ENCODE assay signal across 23 cellular contexts in genomic region chr3:152156880-152157279, GRCh38.
DNase-seq lines count a peak whose midpoint lies in the region; ATAC-seq, FAIRE-seq and TF ChIP-seq lines count a peak whose summit lies in the region.
"Had no signal": no experiment of that assay in that cellular context is flagged by ENCODE, and none has a peak within 500 bp of the region (broad histone marks: within the 10 kb centered on the region; RNA-seq: fewer than 3 reads in every experiment).

No MANE protein-coding gene starts in this region.

- H3K9me3 Mint-ChIP-seq in activated CD8-positive, alpha-beta memory T cell treated with anti-CD3 and anti-CD28 coated beads, Interleukin-2, amount 10 ng/mL, durations not matched to agents 7 days and 5 days (ENCODE audit: low read depth), result no peaks in the 10 kb centered on the region
- H3K9me3 Mint-ChIP-seq: activated B cell treated with CpG ODN at 0.5 μM for 24 hours; activated CD4-positive, alpha-beta memory T cell treated with anti-CD3 and anti-CD28 coated beads for 36 hours; activated naive CD4-positive, alpha-beta T cell treated with anti-CD3 and anti-CD28 coated beads, Interleukin-2, amount 50 U/mL, for 72 hours had no signal

- H4K20me1 ChIP-seq in mammary epithelial cell (ENCODE audit: insufficient read depth, low read length), result no peaks in the 10 kb centered on the region

- no peak for TF ChIP-seq RAD21 in A549 (conservative IDR thresholded peaks at IDR 0.05 in 1 of 2, IDR thresholded peaks at IDR 0.05 in 1 of 2)

- H3K4me2 ChIP-seq in A549 (no peak overlapping the region), mammary epithelial cell (ENCODE audit: insufficient read depth, low read depth, low read length) (no peak overlapping the region)

- ATAC-seq in A549 (no peak), GM19023 (IDR thresholded peaks at IDR 0.05; ENCODE audit: unreplicated experiment) (peak; percentile 52), HG02885 (IDR thresholded peaks at IDR 0.05; ENCODE audit: poor library complexity, unreplicated experiment) (peak; percentile 80), GM18517 (IDR thresholded peaks at IDR 0.05; ENCODE audit: unreplicated experiment) (no peak), HG03342 (IDR thresholded peaks at IDR 0.05; ENCODE audit: unreplicated experiment) (no peak)
- no peak for ATAC-seq in activated CD8-positive, alpha-beta memory T cell treated with anti-CD3 and anti-CD28 coated beads, Interleukin-2, amount 10 ng/mL, durations not matched to agents 7 days and 5 days
- ATAC-seq: gastroesophageal sphincter had no signal

- H3K9me3 ChIP-seq in A549 (no peaks in the 10 kb centered on the region), mammary epithelial cell (replicated peaks; ENCODE audit: insufficient read depth, low read length) (no peaks in the 10 kb centered on the region)
- H3K9me3 ChIP-seq: esophagus muscularis mucosa, gastroesophageal sphincter had no signal

- no peaks in the 10 kb centered on the region for H3K36me3 Mint-ChIP-seq in activated CD8-positive, alpha-beta memory T cell treated with anti-CD3 and anti-CD28 coated beads, Interleukin-2, amount 10 ng/mL, durations not matched to agents 7 days and 5 days
- H3K36me3 Mint-ChIP-seq: activated CD4-positive, alpha-beta memory T cell treated with anti-CD3 and anti-CD28 coated beads for 36 hours; activated naive CD4-positive, alpha-beta T cell treated with anti-CD3 and anti-CD28 coated beads, Interleukin-2, amount 50 U/mL, for 72 hours had no signal

- no peak overlapping the region for H3K27ac Mint-ChIP-seq in activated CD8-positive, alpha-beta memory T cell treated with anti-CD3 and anti-CD28 coated beads, Interleukin-2, amount 10 ng/mL, durations not matched to agents 7 days and 5 days
- H3K27ac Mint-ChIP-seq: activated B cell treated with CpG ODN at 0.5 μM for 24 hours; activated CD4-positive, alpha-beta memory T cell treated with anti-CD3 and anti-CD28 coated beads for 36 hours; B cell had no signal

- no peaks in the 10 kb centered on the region for H3K79me2 ChIP-seq in mammary epithelial cell (ENCODE audit: insufficient read depth, low read length)

- H3K4me3 ChIP-seq in A549, result no peak overlapping the region
- H3K4me3 ChIP-seq in mammary epithelial cell (replicated peaks in 1 of 3; ENCODE audit: insufficient read depth in 1 of 3, low read depth in 2 of 3, low read length in 3 of 3), result no peak overlapping the region
- H3K4me3 ChIP-seq: esophagus muscularis mucosa, gastroesophageal sphincter, lung had no signal

- intact Hi-C loops in mammary epithelial cell (cut with micrococcal nuclease), result no loop called here

- in situ Hi-C loops in mammary epithelial cell (cut with MboI; ENCODE audit: low sequenced_read_pairs in 2 of 2), result no loop called here

- H3K27me3 Mint-ChIP-seq in activated CD8-positive, alpha-beta memory T cell treated with anti-CD3 and anti-CD28 coated beads, Interleukin-2, amount 10 ng/mL, durations not matched to agents 7 days and 5 days, result peaks cover 9% of the 10 kb centered on the region
- H3K27me3 Mint-ChIP-seq: activated B cell treated with CpG ODN at 0.5 μM for 24 hours; activated CD4-positive, alpha-beta memory T cell treated with anti-CD3 and anti-CD28 coated beads for 36 hours; B cell had no signal

- POLR2A ChIA-PET in A549 (lab: Yijun Ruan, JAX), result no interaction called here

- H3K27ac ChIP-seq in A549, result 0 out of 6 replicates have a peak overlapping the region, but pooled peaks of 1 of the 2 experiments have one; percentile 50
- no peak overlapping the region for H3K27ac ChIP-seq in mammary epithelial cell (ENCODE audit: insufficient read depth, low read depth, low read length)

- no peak for DNase-seq in A549 (ENCODE audit: low read depth in 1 of 2, low spot score in 1 of 2)
- DNase-seq in mammary epithelial cell, result no peak
- DNase-seq in central memory CD4-positive, alpha-beta T cell, result no peak
- no peak for DNase-seq in activated CD8-positive, alpha-beta memory T cell treated with anti-CD3 and anti-CD28 coated beads, Interleukin-2, amount 10 ng/mL, durations not matched to agents 7 days and 5 days
- DNase-seq: activated B cell treated with CpG ODN at 0.5 μM for 24 hours; activated CD4-positive, alpha-beta memory T cell treated with anti-CD3 and anti-CD28 coated beads for 36 hours; DMS79; effector memory CD4-positive, alpha-beta T cell; islet precursor cell; NCI-H1092; NCI-H2029; NCI-H524; stimulated activated CD8-positive, alpha-beta memory T cell treated with anti-CD3 and anti-CD28 coated beads, Interleukin-4, amount 100 ng/mL, for 48 hours; T-helper 9 cell had no signal

- BruUV-seq in mammary epithelial cell (replicated peaks; lab: Mats Ljungman, UMichigan), result no TSS peak

- CTCF ChIA-PET in A549 (lab: Yijun Ruan, JAX) (interaction anchor here (0.6 to 2.3 kb wide), 2 partner anchors 10 to 867 kb away, joined by 3 to 5 read pairs; no protein-coding TSS in a partner anchor), mammary epithelial cell (lab: Charles Lee; ENCODE audit: low non-redundant PET) (no interaction called here)
- CTCF ChIA-PET in activated CD8-positive, alpha-beta memory T cell treated with anti-CD3 and anti-CD28 coated beads, Interleukin-2, amount 10 ng/mL, durations not matched to agents 7 days and 5 days (lab: Charles Lee), result interaction anchor here (1.0 kb wide), 1 partner anchor 10 kb away, joined by 3 read pairs; no protein-coding TSS in a partner anchor

- no peaks in the 10 kb centered on the region for H3K27me3 ChIP-seq in mammary epithelial cell (ENCODE audit: insufficient read depth, low read length)
- H3K27me3 ChIP-seq: esophagus muscularis mucosa, gastroesophageal sphincter had no signal

- no peak for TF ChIP-seq EP300 in A549 (IDR thresholded peaks at IDR 0.05)

- no peak for TF ChIP-seq POLR2A in A549 (IDR thresholded peaks at IDR 0.05; ENCODE audit: low read length)

- peak overlapping the region; percentile 42 for H2AFZ ChIP-seq in mammary epithelial cell (ENCODE audit: low read depth, low read length)

- no peak overlapping the region for H3K9ac ChIP-seq in mammary epithelial cell (ENCODE audit: insufficient read depth, low read length)

- 66% methylated on average over 3 of the region's 3 CpGs for WGBS in A549 (ENCODE audit: missing lambda C conversion rate)
- 46% methylated on average over 3 of the region's 3 CpGs for WGBS in mammary epithelial cell (ENCODE audit: low coverage, missing lambda C conversion rate)

- no peaks in the 10 kb centered on the region for H3K36me3 ChIP-seq in mammary epithelial cell (ENCODE audit: insufficient read depth, low read length)
- H3K36me3 ChIP-seq: esophagus muscularis mucosa, gastroesophageal sphincter had no signal

- H3K4me1 ChIP-seq in A549 (peaks cover 27% of the 10 kb centered on the region), mammary epithelial cell (ENCODE audit: insufficient read depth, low read length) (no peaks in the 10 kb centered on the region)

- FAIRE-seq in A549 (lab: Jason Lieb, UNC), result peak; percentile 18

- TF ChIP-seq CTCF in A549 (IDR thresholded peaks at IDR 0.05) (no peak), mammary epithelial cell (conservative IDR thresholded peaks at IDR 0.05 in 1 of 2, IDR thresholded peaks at IDR 0.05 in 1 of 2; ENCODE audit: extremely low read depth in 1 of 2, insufficient read depth in 1 of 2, low read depth in 1 of 2, low read length in 2 of 2) (no peak)

- no peak overlapping the region for H3K4me3 Mint-ChIP-seq in activated CD8-positive, alpha-beta memory T cell treated with anti-CD3 and anti-CD28 coated beads, Interleukin-2, amount 10 ng/mL, durations not matched to agents 7 days and 5 days
- H3K4me3 Mint-ChIP-seq: activated B cell treated with CpG ODN at 0.5 μM for 24 hours; activated CD4-positive, alpha-beta memory T cell treated with anti-CD3 and anti-CD28 coated beads for 36 hours; B cell had no signal

- H3K4me1 Mint-ChIP-seq in activated CD8-positive, alpha-beta memory T cell treated with anti-CD3 and anti-CD28 coated beads, Interleukin-2, amount 10 ng/mL, durations not matched to agents 7 days and 5 days, result peaks cover 1% of the 10 kb centered on the region
- H3K4me1 Mint-ChIP-seq: activated B cell treated with CpG ODN at 0.5 μM for 24 hours, B cell had no signal

- dilution Hi-C loops in mammary epithelial cell (cut with HindIII; ENCODE audit: low sequenced_read_pairs), result no loop called here

TF ChIP-seq in A549, 52 proteins besides CTCF, POLR2A, EP300 and RAD21 (continues in another document):
- TF ChIP-seq MAZ (IDR thresholded peaks at IDR 0.05; ENCODE audit: borderline replicate concordance, low read depth, low read length), result no peak
- no peak for TF ChIP-seq ATOH8 (CRISPR knock-in tag; IDR thresholded peaks at IDR 0.05; ENCODE audit: low read depth)
- no peak for TF ChIP-seq HOXA7 (CRISPR knock-in tag; IDR thresholded peaks at IDR 0.05)
- TF ChIP-seq EHF (CRISPR knock-in tag; IDR thresholded peaks at IDR 0.05), result no peak
- TF ChIP-seq CBX2 (IDR thresholded peaks at IDR 0.05; ENCODE audit: borderline replicate concordance, low read depth), result no peak
- TF ChIP-seq JUN (IDR thresholded peaks at IDR 0.05), result no peak
- TF ChIP-seq RFX5 (IDR thresholded peaks at IDR 0.05), result no peak
- no peak for TF ChIP-seq USF2 (IDR thresholded peaks at IDR 0.05)
- TF ChIP-seq MAX (IDR thresholded peaks at IDR 0.05), result no peak
- TF ChIP-seq HDAC2 (IDR thresholded peaks at IDR 0.05), result no peak
- TF ChIP-seq NR3C1 (IDR thresholded peaks at IDR 0.05), result no peak

Comparison
In these comparisons a context has a peak if more than half of its experiments do, and no peak if none do; other contexts are left out.
1. ATAC-seq: peak in GM19023 (single experiment) and HG02885 (single experiment); none in A549 (0 of 2), GM18517 (single experiment), HG03342 (single experiment) and activated CD8-positive, alpha-beta memory T cell treated with anti-CD3 and anti-CD28 coated beads, Interleukin-2, amount 10 ng/mL, durations not matched to agents 7 days and 5 days (single experiment).